Comparison of ENCODE assay signal across 8 cellular contexts in genomic region chr7:91940171-91940570, GRCh38. TPM values are rescaled to one million over a fixed set of nuclear protein-coding genes. Genes with fewer than 3 reads are reported as not detected.
DNase-seq lines count a peak whose midpoint lies in the region; ATAC-seq and TF ChIP-seq lines count a peak whose summit lies in the region.

No MANE protein-coding gene starts in this region.

- H3K4me1 ChIP-seq in NT2/D1 (ENCODE audit: insufficient read depth, insufficient read length): no peaks in the 10 kb centered on the region
- H3K4me1 ChIP-seq in adipocyte (ENCODE audit: control insufficient read depth, insufficient read depth, low read length): peaks cover 24% of the 10 kb centered on the region
- peaks cover 0 to 32% of the 10 kb centered on the region in 2 donors for H3K4me1 ChIP-seq in right atrium auricular region

- ATAC-seq in HG03045 (IDR thresholded peaks at IDR 0.05; ENCODE audit: unreplicated experiment): peak; percentile 21

- H3K36me3 ChIP-seq in NT2/D1 (ENCODE audit: insufficient read depth, insufficient read length, low read length) (no peaks in the 10 kb centered on the region), adipocyte (ENCODE audit: control insufficient read depth, insufficient read depth, low read length, severe bottlenecking) (no peaks in the 10 kb centered on the region), right atrium auricular region (no peaks in the 10 kb centered on the region)

- H3K27me3 ChIP-seq in NT2/D1 (ENCODE audit: insufficient read depth, insufficient read length) (peaks cover 3% of the 10 kb centered on the region), adipocyte (replicated peaks; ENCODE audit: control insufficient read depth, insufficient read depth, low read length) (no peaks in the 10 kb centered on the region), right atrium auricular region (no peaks in the 10 kb centered on the region)

- H3K9me3 ChIP-seq in NT2/D1 (ENCODE audit: insufficient read depth, low read length): no peaks in the 10 kb centered on the region
- no peaks in the 10 kb centered on the region for H3K9me3 ChIP-seq in adipocyte (ENCODE audit: control insufficient read depth, low read length)
- no peaks in the 10 kb centered on the region for H3K9me3 ChIP-seq in right atrium auricular region

- H3K9ac ChIP-seq in NT2/D1 (ENCODE audit: insufficient read length, low read depth): peak overlapping the region; percentile 67
- peak overlapping the region; percentile 94 for H3K9ac ChIP-seq in adipocyte (ENCODE audit: low read length)

- no peak for TF ChIP-seq CTCF in right atrium auricular region (IDR thresholded peaks at IDR 0.05)

- DNase-seq in activated gamma-delta T cell treated with Interleukin-2 at 50 U/mL for 16 hours (peak; percentile 12), activated gamma-delta T cell (lab: John Stamatoyannopoulos, UW) (no peak), NT2/D1 (ENCODE audit: low read depth, low spot score) (no peak), adipocyte (ENCODE audit: low read depth) (peak; percentile 51), right atrium auricular region (ENCODE audit: low spot score) (no peak), putamen (ENCODE audit: low spot score) (peak; percentile 25), HPDE6-E6E7 (ENCODE audit: extremely low spot score) (no peak)

- peak overlapping the region; percentile 95 to 97 for H3K27ac ChIP-seq in right atrium auricular region

- H3K4me3 ChIP-seq in NT2/D1 (ENCODE audit: insufficient read length, low read depth): peak overlapping the region; percentile 76
- H3K4me3 ChIP-seq in adipocyte (ENCODE audit: low read length): peak overlapping the region; percentile 91
- H3K4me3 ChIP-seq in right atrium auricular region: peak overlapping the region; percentile 73 to 81

RNA-seq across cellular contexts. Expression of gene AKAP9, which starts 0.5 kb away (rescaled TPM):
- total RNA-seq in right atrium auricular region: 10 to 100 TPM; 28.5 to 41.8 TPM

RNA-seq across cellular contexts. Expression of gene MTERF1, which starts 59.7 kb away (rescaled TPM):
- total RNA-seq in right atrium auricular region: 1 to 10 TPM; 3.8 to 5.0 TPM

Comparison
In these comparisons a context has a peak if more than half of its experiments do, and no peak if none do; other contexts are left out.
1. DNase-seq: peak in activated gamma-delta T cell treated with Interleukin-2 at 50 U/mL for 16 hours (single experiment), adipocyte (single experiment) and putamen (single experiment); none in activated gamma-delta T cell (single experiment), NT2/D1 (single experiment), right atrium auricular region (single experiment) and HPDE6-E6E7 (single experiment).
2. Peak in every context shown above with its lines, with median percentiles within 50 percentile points of each other: H3K4me3 ChIP-seq.